Comparison of ENCODE assay signal across 17 cellular contexts in genomic region chr4:118338981-118339765, GRCh38. TPM values are rescaled to one million over a fixed set of nuclear protein-coding genes. Genes with fewer than 3 reads are reported as not detected.
A peak's percentile ranks its signal among the peaks of the same experiment; 100 is the strongest.
DNase-seq lines count a peak whose midpoint lies in the region; TF ChIP-seq lines count a peak whose summit lies in the region.
"Had no signal": no experiment of that assay in that cellular context is flagged by ENCODE, and none has a peak within 500 bp of the region (broad histone marks: within the 10 kb centered on the region; RNA-seq: fewer than 3 reads in every experiment).

No MANE protein-coding gene starts in this region.

- H3K27me3 Mint-ChIP-seq in glutamatergic neuron (ENCODE audit: unreplicated experiment) (peaks cover 5% of the 10 kb centered on the region), nephron progenitor cell (ENCODE audit: low read depth, poor library complexity) (peaks cover 3% of the 10 kb centered on the region)

- H3K36me3 Mint-ChIP-seq in glutamatergic neuron (ENCODE audit: unreplicated experiment): no peaks in the 10 kb centered on the region
- no peaks in the 10 kb centered on the region for H3K36me3 Mint-ChIP-seq in nephron progenitor cell (ENCODE audit: low read depth)
- H3K36me3 Mint-ChIP-seq: activated naive CD8-positive, alpha-beta T cell treated with anti-CD3 and anti-CD28 coated beads, Interleukin-2, amount 10 ng/mL, durations not matched to agents 7 days and 5 days; naive thymus-derived CD4-positive, alpha-beta T cell had no signal

- H3K9me3 Mint-ChIP-seq in glutamatergic neuron (ENCODE audit: unreplicated experiment) (peaks cover 5% of the 10 kb centered on the region), nephron progenitor cell (no peaks in the 10 kb centered on the region)
- H3K9me3 Mint-ChIP-seq: activated naive CD8-positive, alpha-beta T cell treated with anti-CD3 and anti-CD28 coated beads, Interleukin-2, amount 10 ng/mL, durations not matched to agents 7 days and 5 days; activated T-cell treated with anti-CD3 and anti-CD28 coated beads, Interleukin-2, amount 50 U/mL, for 4 hours; naive thymus-derived CD4-positive, alpha-beta T cell had no signal

- TF ChIP-seq CTCF in choroid plexus epithelial cell (conservative IDR thresholded peaks at IDR 0.05; ENCODE audit: low read depth, low read length) (no peak), glutamatergic neuron (IDR thresholded peaks at IDR 0.05; ENCODE audit: partially characterized antibody, unreplicated experiment) (no peak), nephron progenitor cell (IDR thresholded peaks at IDR 0.05) (no peak)

- H3K4me3 Mint-ChIP-seq in glutamatergic neuron (ENCODE audit: unreplicated experiment) (peak overlapping the region; percentile 35), nephron progenitor cell (no peak overlapping the region)
- H3K4me3 Mint-ChIP-seq: activated naive CD8-positive, alpha-beta T cell treated with anti-CD3 and anti-CD28 coated beads, Interleukin-2, amount 10 ng/mL, durations not matched to agents 7 days and 5 days; activated T-cell treated with anti-CD3 and anti-CD28 coated beads, Interleukin-2, amount 50 U/mL, for 4 hours; naive thymus-derived CD4-positive, alpha-beta T cell had no signal

- peak overlapping the region; percentile 57 for H3K27ac Mint-ChIP-seq in glutamatergic neuron (ENCODE audit: unreplicated experiment)
- H3K27ac Mint-ChIP-seq in nephron progenitor cell: no peak overlapping the region
- H3K27ac Mint-ChIP-seq: activated naive CD8-positive, alpha-beta T cell treated with anti-CD3 and anti-CD28 coated beads, Interleukin-2, amount 10 ng/mL, durations not matched to agents 7 days and 5 days; naive thymus-derived CD4-positive, alpha-beta T cell had no signal

- DNase-seq in AG20443 (ENCODE audit: low spot score) (peak; percentile 21), LHCN-M2 (ENCODE audit: low read depth) (peak; percentile 83), choroid plexus epithelial cell (ENCODE audit: low read depth) (peak; percentile 72), glutamatergic neuron (no peak), nephron progenitor cell (no peak), NCI-H187 (lab: John Stamatoyannopoulos, UW) (no peak), germinal center (ENCODE audit: low spot score) (no peak)
- no peak for DNase-seq in stimulated activated naive CD4-positive, alpha-beta T cell (lab: John Stamatoyannopoulos, UW)
- DNase-seq: activated CD4-positive, alpha-beta T cell treated with anti-CD3 and anti-CD28 coated beads, Interleukin-2, amount 50 U/mL, for 4 hours; activated naive CD8-positive, alpha-beta T cell treated with anti-CD3 and anti-CD28 coated beads, Interleukin-2, amount 10 ng/mL, durations not matched to agents 7 days and 5 days; activated T-cell treated with anti-CD3 and anti-CD28 coated beads, Interleukin-2, amount 50 U/mL, for 4 hours; Caco-2; Karpas-422; naive thymus-derived CD4-positive, alpha-beta T cell; PC-9 had no signal

- H3K4me3 ChIP-seq in choroid plexus epithelial cell (ENCODE audit: low read depth, low read length): no peak overlapping the region
- H3K4me3 ChIP-seq: PC-9, SK-N-MC, vagina had no signal

- H3K4me1 Mint-ChIP-seq in glutamatergic neuron (ENCODE audit: low read depth, unreplicated experiment) (peaks cover 41% of the 10 kb centered on the region), nephron progenitor cell (no peaks in the 10 kb centered on the region)
- H3K4me1 Mint-ChIP-seq: activated naive CD8-positive, alpha-beta T cell treated with anti-CD3 and anti-CD28 coated beads, Interleukin-2, amount 10 ng/mL, durations not matched to agents 7 days and 5 days; naive thymus-derived CD4-positive, alpha-beta T cell had no signal

RNA-seq across cellular contexts. Expression of gene PRSS12, which starts 13.6 kb away (rescaled TPM):
- total RNA-seq in LHCN-M2 (2014; rRNA removed) (6.6 and 8.2 TPM in 2 replicates), glutamatergic neuron (ENCODE audit: unreplicated experiment) (113 TPM)
- polyA plus RNA-seq in LHCN-M2 (2012): 3.9 TPM
- total RNA-seq: activated naive CD8-positive, alpha-beta T cell treated with anti-CD3 and anti-CD28 coated beads, Interleukin-2, amount 10 ng/mL, durations not matched to agents 7 days and 5 days; naive thymus-derived CD4-positive, alpha-beta T cell had no signal

Comparison
In these comparisons a context has a peak if more than half of its experiments do, and no peak if none do; other contexts are left out.
1. DNase-seq: peak in AG20443 (single experiment), LHCN-M2 (single experiment) and choroid plexus epithelial cell (single experiment); none in glutamatergic neuron (single experiment), stimulated activated naive CD4-positive, alpha-beta T cell (0 of 6), nephron progenitor cell (single experiment), NCI-H187 (0 of 2) and germinal center (single experiment).
2. RNA of gene PRSS12, which starts 13.6 kb away (total RNA-seq): 113 TPM in glutamatergic neuron (single experiment); 6.6 to 8.2 TPM in LHCN-M2; every median in the first group is over 10 times any median in the second.